ENCODE assay signal across 21 cellular contexts in genomic region chr2:30205456-30205855, GRCh38. TPM values are rescaled to one million over a fixed set of nuclear protein-coding genes. Genes with fewer than 3 reads are reported as not detected.
DNase-seq lines count a peak whose midpoint lies in the region; ATAC-seq and TF ChIP-seq lines count a peak whose summit lies in the region.
"Had no signal": no experiment of that assay in that cellular context is flagged by ENCODE, and none has a peak within 500 bp of the region (broad histone marks: within the 10 kb centered on the region; RNA-seq: fewer than 3 reads in every experiment).

No MANE protein-coding gene starts in this region.

- TF ChIP-seq POLR2A in sigmoid colon (IDR thresholded peaks at IDR 0.05) = no peak

- intact Hi-C loops in sigmoid colon (cut with DNase I) = no loop called here

- H3K9ac ChIP-seq in SK-N-SH (no peak overlapping the region), BLaER1 (no peak overlapping the region)

- CTCF ChIA-PET in SK-N-SH (lab: Yijun Ruan, JAX) = interaction anchor here (0.8 to 12.8 kb wide), 4 partner anchors 38 to 964 kb away, joined by 3 to 573 read pairs (median 96); no protein-coding TSS in a partner anchor

- no peaks in the 10 kb centered on the region for H3K36me3 Mint-ChIP-seq in activated T-helper 17 cell treated with anti-CD3 and anti-CD28 coated beads, Interleukin-2, amount 50 U/mL, for 72 hours (ENCODE audit: low read depth)
- H3K36me3 Mint-ChIP-seq: CD14-positive monocyte; CD8-positive, alpha-beta T cell had no signal

- POLR2A ChIA-PET in SK-N-SH (lab: Yijun Ruan, JAX) = no interaction called here

- no peaks in the 10 kb centered on the region for H3F3A ChIP-seq in SK-N-SH (replicated peaks; ENCODE audit: insufficient read depth)

- H3K27me3 Mint-ChIP-seq in activated T-helper 17 cell treated with anti-CD3 and anti-CD28 coated beads, Interleukin-2, amount 50 U/mL, for 72 hours = peaks cover 3% of the 10 kb centered on the region

- H3K79me2 ChIP-seq in SK-N-SH (ENCODE audit: insufficient read depth) = no peaks in the 10 kb centered on the region

- H3K27ac Mint-ChIP-seq in activated T-helper 17 cell treated with anti-CD3 and anti-CD28 coated beads, Interleukin-2, amount 50 U/mL, for 72 hours = peak overlapping the region; percentile 25
- H3K27ac Mint-ChIP-seq: CD8-positive, alpha-beta T cell; H9 had no signal

- H3K4me1 Mint-ChIP-seq in activated T-helper 17 cell treated with anti-CD3 and anti-CD28 coated beads, Interleukin-2, amount 50 U/mL, for 72 hours = peaks cover 14% of the 10 kb centered on the region

- no peaks in the 10 kb centered on the region for H3K9me2 ChIP-seq in SK-N-SH

- no peaks in the 10 kb centered on the region for H4K20me1 ChIP-seq in SK-N-SH (ENCODE audit: insufficient read depth)
- no peaks in the 10 kb centered on the region for H4K20me1 ChIP-seq in BLaER1

- H3K4me3 ChIP-seq in SK-N-SH (ENCODE audit: low read depth in 2 of 2, low read length in 1 of 2) (no peak overlapping the region), BLaER1 (no peak overlapping the region), sigmoid colon (no peak overlapping the region)
- H3K4me3 ChIP-seq: A549, GM12878 had no signal

- H3K4me2 ChIP-seq in SK-N-SH (no peak overlapping the region), BLaER1 (0 out of 2 replicates have a peak overlapping the region, but pooled peaks have one; percentile 0)
- H3K4me2 ChIP-seq: A549 had no signal

- H3K36me3 ChIP-seq in SK-N-SH (replicated peaks in 1 of 2; ENCODE audit: control insufficient read depth in 1 of 2, insufficient read depth in 2 of 2, low read length in 1 of 2) = no peaks in the 10 kb centered on the region
- H3K36me3 ChIP-seq in BLaER1 = no peaks in the 10 kb centered on the region
- no peaks in the 10 kb centered on the region for H3K36me3 ChIP-seq in sigmoid colon

- TF ChIP-seq RAD21 in SK-N-SH (IDR thresholded peaks at IDR 0.05; ENCODE audit: low read length) = no peak

- no peak overlapping the region for H3K27ac ChIP-seq in SK-N-SH (ENCODE audit: low read depth in 2 of 2, low read length in 1 of 2)
- H3K27ac ChIP-seq in BLaER1 = no peak overlapping the region
- H3K27ac ChIP-seq in sigmoid colon = no peak overlapping the region
- H3K27ac ChIP-seq: 22Rv1, A549 had no signal

- TF ChIP-seq CTCF in SK-N-SH (IDR thresholded peaks at IDR 0.05) = no peak
- no peak for TF ChIP-seq CTCF in sigmoid colon (IDR thresholded peaks at IDR 0.05)

- no peak for TF ChIP-seq EP300 in SK-N-SH (IDR thresholded peaks at IDR 0.05; ENCODE audit: borderline replicate concordance in 1 of 2, low read depth in 1 of 2, low read length in 1 of 2)
- no peak for TF ChIP-seq EP300 in sigmoid colon (IDR thresholded peaks at IDR 0.05)

- no peak overlapping the region for H3K4me3 Mint-ChIP-seq in activated T-helper 17 cell treated with anti-CD3 and anti-CD28 coated beads, Interleukin-2, amount 50 U/mL, for 72 hours
- H3K4me3 Mint-ChIP-seq: CD14-positive monocyte; CD8-positive, alpha-beta T cell; H9 had no signal

- no peak overlapping the region for H2AFZ ChIP-seq in SK-N-SH (ENCODE audit: low read depth)

- WGBS in SK-N-SH (ENCODE audit: low lambda C conversion rate) = 33% methylated on average over 1 of the region's 1 CpG
- 90% methylated on average over 1 of the region's 1 CpG for WGBS in sigmoid colon, 2 donors

- DNase-seq in SK-N-SH (no peak), sigmoid colon (peak; percentile 28), COLO668 (lab: John Stamatoyannopoulos, UW; ENCODE audit: unreplicated experiment) (no peak)
- DNase-seq: AML-193; CD8-positive, alpha-beta T cell; COR-L47; DMS 273 treated with DMSO at 0.1 percent for 48 hours; DMS53; DND-41; EL; H9; IMR-90 had no signal

- H3K9me3 ChIP-seq in SK-N-SH (no peaks in the 10 kb centered on the region), BLaER1 (no peaks in the 10 kb centered on the region), sigmoid colon (no peaks in the 10 kb centered on the region)
- H3K9me3 ChIP-seq: A549 had no signal

- H3K4me1 ChIP-seq in SK-N-SH (ENCODE audit: control insufficient read depth in 1 of 2, insufficient read depth in 2 of 2, low read depth in 1 of 2, low read length in 1 of 2) (peaks cover 0 to 10% of the 10 kb centered on the region in 2 experiments; a peak in 2 of 4 replicates), BLaER1 (peaks cover 8% of the 10 kb centered on the region), sigmoid colon (peaks cover 0 to 29% (median 24%) of the 10 kb centered on the region in 4 donors)

- no peak for ATAC-seq in SK-N-SH treated with all-trans-retinoic acid at 6 μM for 48 hours
- ATAC-seq in activated T-helper 17 cell treated with anti-CD3 and anti-CD28 coated beads, Interleukin-2, amount 50 U/mL, for 72 hours (replicated peaks) = no peak
- ATAC-seq in GM21360 (IDR thresholded peaks at IDR 0.05; ENCODE audit: unreplicated experiment) = no peak
- ATAC-seq: A549; CD8-positive, alpha-beta T cell; GM12878 had no signal

- H3K27me3 ChIP-seq in SK-N-SH (ENCODE audit: insufficient read depth) = no peaks in the 10 kb centered on the region; the same call in 1 of the 2 replicates
- H3K27me3 ChIP-seq in BLaER1 = no peaks in the 10 kb centered on the region
- H3K27me3 ChIP-seq in sigmoid colon = no peaks in the 10 kb centered on the region

- H3K9me3 Mint-ChIP-seq in activated T-helper 17 cell treated with anti-CD3 and anti-CD28 coated beads, Interleukin-2, amount 50 U/mL, for 72 hours = no peaks in the 10 kb centered on the region
- H3K9me3 Mint-ChIP-seq: CD14-positive monocyte; CD8-positive, alpha-beta T cell; H9 had no signal

TF ChIP-seq in SK-N-SH treated with all-trans-retinoic acid at 6 μM for 48 hours, 23 proteins besides CTCF, POLR2A, EP300 and RAD21 (continues in another document):
- TF ChIP-seq POU6F1 (CRISPR knock-in tag; IDR thresholded peaks at IDR 0.05; ENCODE audit: borderline replicate concordance, low read depth) = no peak

TF ChIP-seq in SK-N-SH, 30 proteins besides CTCF, POLR2A, EP300 and RAD21 (continues in another document):
- no peak for TF ChIP-seq RCOR1 (IDR thresholded peaks at IDR 0.05; ENCODE audit: low read length)
- no peak for TF ChIP-seq USF1 (IDR thresholded peaks at IDR 0.05; ENCODE audit: borderline replicate concordance, low read depth)
- TF ChIP-seq ELF1 (IDR thresholded peaks at IDR 0.05) = no peak
- TF ChIP-seq NRF1 (IDR thresholded peaks at IDR 0.05; ENCODE audit: low read depth, low read length) = no peak
- TF ChIP-seq ZBTB33 (IDR thresholded peaks at IDR 0.05; ENCODE audit: borderline replicate concordance, low read depth) = no peak
- TF ChIP-seq NFIC (IDR thresholded peaks at IDR 0.05; ENCODE audit: borderline replicate concordance) = no peak

RNA-seq across cellular contexts. Expression of gene LBH, which starts 25.9 kb away (rescaled TPM):
- polyA plus RNA-seq in SK-N-SH (2012; rRNA removed) = 22.8 and 26.4 TPM in 2 replicates
- 17.2 and 21.7 TPM in 2 replicates for polyA plus RNA-seq in SK-N-SH (2012; cell fraction: cytosol; rRNA removed)
- 16.5 and 17.5 TPM in 2 replicates for polyA plus RNA-seq in SK-N-SH (2012; cell fraction: nucleus; rRNA removed)
- 100 to 1,000 TPM in 1 of 2 donors, 10 to 100 TPM in 1; 38.9 to 154 TPM for total RNA-seq in activated T-helper 17 cell treated with anti-CD3 and anti-CD28 coated beads, Interleukin-2, amount 50 U/mL, for 72 hours
- total RNA-seq in sigmoid colon = 10 to 100 TPM; 11.4 to 25.0 (median 22.2) TPM
- 10 to 100 TPM in 1 of 3 donors, 1 to 10 TPM in 2; 4.2 to 51.8 (median 5.3) TPM for polyA plus RNA-seq in sigmoid colon
- total RNA-seq: G401 had no signal

RNA-seq across cellular contexts. Expression of gene YPEL5, which starts 58.6 kb away (rescaled TPM):
- polyA plus RNA-seq in SK-N-SH (2012; rRNA removed) (60.5 and 81.6 TPM in 2 replicates), sigmoid colon (100 to 1,000 TPM in 1 of 3 donors, 10 to 100 TPM in 2; 36.9 to 132 (median 93.7) TPM)
- 74.0 and 87.5 TPM in 2 replicates for polyA plus RNA-seq in SK-N-SH (2012; cell fraction: cytosol; rRNA removed)
- polyA plus RNA-seq in SK-N-SH (2012; cell fraction: nucleus; rRNA removed) = 59.0 and 95.1 TPM in 2 replicates
- total RNA-seq in activated T-helper 17 cell treated with anti-CD3 and anti-CD28 coated beads, Interleukin-2, amount 50 U/mL, for 72 hours = 10 to 100 TPM; 27.1 to 55.3 TPM
- 100 to 1,000 TPM; 116 to 155 (median 139) TPM for total RNA-seq in sigmoid colon
